8 cellular contexts compared by ENCODE assay signal in genomic region chrX:101931104-101931493, GRCh38. TPM values are rescaled to one million over a fixed set of nuclear protein-coding genes. Genes with fewer than 3 reads are reported as not detected.
DNase-seq lines count a peak whose midpoint lies in the region; ATAC-seq, FAIRE-seq and TF ChIP-seq lines count a peak whose summit lies in the region.

No MANE protein-coding gene starts in this region.

- H3K27me3 ChIP-seq in adipocyte (replicated peaks; ENCODE audit: control insufficient read depth, insufficient read depth, low read length) = peaks cover 5% of the 10 kb centered on the region
- H3K27me3 ChIP-seq in layer of hippocampus (ENCODE audit: control insufficient read depth, insufficient read depth, low read length) = no peaks in the 10 kb centered on the region
- no peaks in the 10 kb centered on the region for H3K27me3 ChIP-seq in testis

- peak overlapping the region; percentile 69 for H3K4me3 ChIP-seq in adipocyte (ENCODE audit: low read length)
- H3K4me3 ChIP-seq in testis = peak overlapping the region; percentile 63 to 76

- no peak for DNase-seq in activated CD4-positive, alpha-beta T cell treated with anti-CD3 and anti-CD28 coated beads, Interleukin-2, amount 10 ng/mL, durations not matched to agents 7 days and 5 days
- DNase-seq in activated CD4-positive, alpha-beta T cell treated with anti-CD3 and anti-CD28 coated beads for 48 hours = no peak
- DNase-seq in adipocyte (ENCODE audit: low read depth) (no peak), testis (no peak), GM19239 (ENCODE audit: insufficient read length, low spot score) (no peak)
- no peak for DNase-seq in stimulated activated CD4-positive, alpha-beta T cell treated with anti-CD3 and anti-CD28 coated beads, Interleukin-12 subunit alpha, Interleukin-12 subunit beta, amount 100 ng/mL, for 4 hours

- no peak for FAIRE-seq in GM19239 (lab: Jason Lieb, UNC)

- H3K4me1 ChIP-seq in adipocyte (ENCODE audit: control insufficient read depth, insufficient read depth, low read length) (no peaks in the 10 kb centered on the region), testis (no peaks in the 10 kb centered on the region)

- H3K9me3 ChIP-seq in adipocyte (ENCODE audit: control insufficient read depth, low read length) = no peaks in the 10 kb centered on the region
- H3K9me3 ChIP-seq in testis = no peaks in the 10 kb centered on the region

- POLR2A ChIA-PET in activated CD4-positive, alpha-beta T cell treated with anti-CD3 and anti-CD28 coated beads, Interleukin-2, amount 10 ng/mL, durations not matched to agents 7 days and 5 days (lab: Charles Lee) = no interaction called here

- WGBS in testis, 2 donors = 1 to 2% methylated on average over 7 of the region's 7 CpGs

- CTCF ChIA-PET in activated CD4-positive, alpha-beta T cell treated with anti-CD3 and anti-CD28 coated beads, Interleukin-2, amount 10 ng/mL, durations not matched to agents 7 days and 5 days (lab: Charles Lee) = interaction anchor here (0.6 kb wide), 1 partner anchor 20 kb away, joined by 3 read pairs; no protein-coding TSS in a partner anchor

- H3K36me3 Mint-ChIP-seq in activated CD4-positive, alpha-beta T cell treated with anti-CD3 and anti-CD28 coated beads, Interleukin-2, amount 10 ng/mL, durations not matched to agents 7 days and 5 days (ENCODE audit: low read depth) = peaks cover 3% of the 10 kb centered on the region

- no peak overlapping the region for H3K9ac ChIP-seq in adipocyte (ENCODE audit: low read length)

- peak overlapping the region; percentile 85 for H3K27ac Mint-ChIP-seq in activated CD4-positive, alpha-beta T cell treated with anti-CD3 and anti-CD28 coated beads, Interleukin-2, amount 10 ng/mL, durations not matched to agents 7 days and 5 days

- intact Hi-C loops in testis (cut with DNase I; ENCODE audit: low total_unique reads) = no loop called here

- ATAC-seq in HG03378 (IDR thresholded peaks at IDR 0.05; ENCODE audit: unreplicated experiment) = peak; percentile 18

- peak overlapping the region; percentile 72 for H3K4me3 Mint-ChIP-seq in activated CD4-positive, alpha-beta T cell treated with anti-CD3 and anti-CD28 coated beads, Interleukin-2, amount 10 ng/mL, durations not matched to agents 7 days and 5 days

- no peaks in the 10 kb centered on the region for H3K27me3 Mint-ChIP-seq in activated CD4-positive, alpha-beta T cell treated with anti-CD3 and anti-CD28 coated beads, Interleukin-2, amount 10 ng/mL, durations not matched to agents 7 days and 5 days

- TF ChIP-seq CTCF in testis (IDR thresholded peaks at IDR 0.05) = no peak

- peak overlapping the region; percentile 83 for H3K27ac ChIP-seq in layer of hippocampus (ENCODE audit: low read depth, low read length)
- peak overlapping the region; percentile 90 for H3K27ac ChIP-seq in testis

- TF ChIP-seq POLR2A in testis (IDR thresholded peaks at IDR 0.05) = no peak

- H3K36me3 ChIP-seq in adipocyte (ENCODE audit: control insufficient read depth, insufficient read depth, low read length, severe bottlenecking) (no peaks in the 10 kb centered on the region), testis (ENCODE audit: low read depth, missing control alignments) (no peaks in the 10 kb centered on the region)

- peaks cover 6% of the 10 kb centered on the region for H3K9me3 Mint-ChIP-seq in activated CD4-positive, alpha-beta T cell treated with anti-CD3 and anti-CD28 coated beads, Interleukin-2, amount 10 ng/mL, durations not matched to agents 7 days and 5 days

- H3K4me1 Mint-ChIP-seq in activated CD4-positive, alpha-beta T cell treated with anti-CD3 and anti-CD28 coated beads, Interleukin-2, amount 10 ng/mL, durations not matched to agents 7 days and 5 days = peaks cover 11% of the 10 kb centered on the region

RNA-seq across cellular contexts. Expression of gene ZMAT1, which starts 0.7 kb away (rescaled TPM):
- 1 to 10 TPM; 5.8 to 6.5 TPM for total RNA-seq in activated CD4-positive, alpha-beta T cell treated with anti-CD3 and anti-CD28 coated beads, Interleukin-2, amount 10 ng/mL, durations not matched to agents 7 days and 5 days
- 10 to 100 TPM; 17.7 to 28.2 TPM for total RNA-seq in testis
- polyA plus RNA-seq in testis (ENCODE audit: insufficient read depth, low read depth, low replicate concordance) = 5.4 TPM
